Comparison of ENCODE assay signal across 16 cellular contexts in genomic region chr4:87659247-87659931, GRCh38. TPM values are rescaled to one million over a fixed set of nuclear protein-coding genes. Genes with fewer than 3 reads are reported as not detected.
DNase-seq lines count a peak whose midpoint lies in the region; ATAC-seq, FAIRE-seq and TF ChIP-seq lines count a peak whose summit lies in the region.
"Had no signal": no experiment of that assay in that cellular context is flagged by ENCODE, and none has a peak within 500 bp of the region (broad histone marks: within the 10 kb centered on the region; RNA-seq: fewer than 3 reads in every experiment).

No MANE protein-coding gene starts in this region.

- H3K4me1 Mint-ChIP-seq in MCF 10A (ENCODE audit: insufficient read depth, unreplicated experiment), result peaks cover 24% of the 10 kb centered on the region
- H3K4me1 Mint-ChIP-seq: CD4-positive, CD25-positive, alpha-beta regulatory T cell had no signal

- peaks cover 9% of the 10 kb centered on the region for H3K27me3 Mint-ChIP-seq in MCF 10A (ENCODE audit: insufficient read depth, unreplicated experiment)
- H3K27me3 Mint-ChIP-seq: CD4-positive, CD25-positive, alpha-beta regulatory T cell had no signal

- no peaks in the 10 kb centered on the region for H3K36me3 Mint-ChIP-seq in MCF 10A (ENCODE audit: insufficient read depth, unreplicated experiment)
- H3K36me3 Mint-ChIP-seq: CD4-positive, CD25-positive, alpha-beta regulatory T cell had no signal

- intact Hi-C loops in MCF 10A (cut with micrococcal nuclease), result no loop called here

- no TSS peak for BruUV-seq in MCF 10A (replicated peaks; lab: Mats Ljungman, UMichigan)

- no peak for TF ChIP-seq CTCF in MCF 10A (IDR thresholded peaks at IDR 0.05; ENCODE audit: unreplicated experiment)

- peak overlapping the region; percentile 59 for H3K27ac Mint-ChIP-seq in MCF 10A (ENCODE audit: low read depth, unreplicated experiment)
- H3K27ac Mint-ChIP-seq: CD4-positive, CD25-positive, alpha-beta regulatory T cell had no signal

- no peak overlapping the region for H3K4me3 Mint-ChIP-seq in MCF 10A (ENCODE audit: unreplicated experiment)
- H3K4me3 Mint-ChIP-seq: CD4-positive, CD25-positive, alpha-beta regulatory T cell had no signal

- H3K9me3 Mint-ChIP-seq in MCF 10A (ENCODE audit: unreplicated experiment), result peaks cover 11% of the 10 kb centered on the region

- no peak for FAIRE-seq in urothelium cell line (lab: Jason Lieb, UNC)
- FAIRE-seq: frontal cortex had no signal

- POLR2A ChIA-PET in MCF 10A (lab: Yijun Ruan, JAX), result interaction anchor here (0.6 to 0.8 kb wide), 3 partner anchors 10 to 260 kb away, joined by 3 read pairs; no protein-coding TSS in a partner anchor

- CTCF ChIA-PET in MCF 10A (lab: Yijun Ruan, JAX), result interaction anchor here (0.6 to 1.6 kb wide), 5 partner anchors 9 to 296 kb away, joined by 3 to 5 read pairs (median 4); no protein-coding TSS in a partner anchor

- peak; percentile 74 for DNase-seq in HT-29 (ENCODE audit: low spot score)
- peak; percentile 53 for DNase-seq in MCF 10A (ENCODE audit: unreplicated experiment)
- DNase-seq in kidney glomerular epithelial cell (lab: John Stamatoyannopoulos, UW), result peak; percentile 67
- DNase-seq in urothelium cell line (ENCODE audit: low spot score), result peak; percentile 16
- no peak for DNase-seq in HK-2 (ENCODE audit: unreplicated experiment)
- no peak for DNase-seq in OCI-M1 (lab: John Stamatoyannopoulos, UW)
- DNase-seq: brain microvascular endothelial cell; CD4-positive, CD25-positive, alpha-beta regulatory T cell; effector CD8-positive, alpha-beta T cell; NCI-H146; NCI-H345; ovary had no signal

- ATAC-seq in HG03432 (IDR thresholded peaks at IDR 0.05; ENCODE audit: unreplicated experiment) (no peak), GM21786 (IDR thresholded peaks at IDR 0.05; ENCODE audit: unreplicated experiment) (no peak)

RNA-seq across cellular contexts. Expression of gene DMP1, which starts 9.3 kb away (rescaled TPM):
- not detected in 2 replicates for total RNA-seq in HT-29 (2014; rRNA removed; shearing (Covaris generic))
- not detected in 2 replicates for total RNA-seq in MCF 10A (2022)
- total RNA-seq: CD4-positive, CD25-positive, alpha-beta regulatory T cell; Daoy; frontal cortex; ovary had no signal

RNA-seq across cellular contexts. Expression of gene DSPP, which starts 51.1 kb away (rescaled TPM):
- not detected in 2 replicates for total RNA-seq in HT-29 (2014; rRNA removed; shearing (Covaris generic))
- not detected in 2 replicates for total RNA-seq in MCF 10A (2022)
- total RNA-seq: CD4-positive, CD25-positive, alpha-beta regulatory T cell; Daoy had no signal

Comparison
In these comparisons a context has a peak if more than half of its experiments do, and no peak if none do; other contexts are left out.
1. DNase-seq: peak in HT-29 (single experiment), MCF 10A (single experiment), kidney glomerular epithelial cell (single experiment) and urothelium cell line (single experiment); none in HK-2 (single experiment) and OCI-M1 (single experiment).